10 cellular contexts compared by ENCODE assay signal in the genomic region with DNA sequence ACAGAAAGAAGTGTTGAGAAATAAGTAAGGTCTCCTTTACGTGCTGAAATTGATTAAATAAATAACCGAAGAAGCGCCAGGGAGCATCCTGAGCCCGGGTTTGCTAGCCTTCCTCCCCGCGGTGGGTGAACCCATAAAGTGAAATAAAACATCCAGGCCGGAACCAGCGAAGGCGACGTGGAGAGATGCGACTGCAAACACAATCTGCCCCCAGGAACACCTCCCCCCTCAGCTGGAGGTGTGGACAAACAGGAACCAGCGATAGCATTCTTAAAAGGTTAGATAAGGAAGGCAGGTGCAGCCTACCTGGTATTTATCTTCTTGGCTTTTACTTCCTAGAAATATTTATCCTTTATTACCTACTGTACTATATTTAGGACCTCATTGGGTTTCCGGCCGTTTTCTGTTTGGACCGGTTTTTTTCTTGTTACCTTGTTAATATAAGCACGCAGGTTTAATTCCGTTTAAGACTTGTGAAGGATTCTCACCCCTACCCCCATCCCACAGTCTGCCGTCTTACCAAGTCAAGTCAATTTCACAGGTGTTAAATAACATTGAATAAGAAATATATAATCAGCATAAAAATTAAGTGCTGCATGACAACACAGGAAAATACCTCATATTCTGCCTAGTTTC.
DNase-seq lines count a peak whose midpoint lies in the region; ATAC-seq and TF ChIP-seq lines count a peak whose summit lies in the region.
"Had no signal": no experiment of that assay in that cellular context is flagged by ENCODE, and none has a peak within 500 bp of the region (broad histone marks: within the 10 kb centered on the region; RNA-seq: fewer than 3 reads in every experiment).

No MANE protein-coding gene starts in this region.

- intact Hi-C loops in transverse colon (cut with DNase I; ENCODE audit: low total_unique reads) (no loop called here), PC-9 (cut with micrococcal nuclease; ENCODE audit: unreplicated experiment) (no loop called here)

- H3K36me3 ChIP-seq in Peyer's patch = no peaks in the 10 kb centered on the region
- H3K36me3 ChIP-seq in iPS-20b (ENCODE audit: insufficient read depth, low read depth, low read length) = no peaks in the 10 kb centered on the region
- no peaks in the 10 kb centered on the region for H3K36me3 ChIP-seq in transverse colon
- H3K36me3 ChIP-seq in PC-9 (ENCODE audit: low read depth) = no peaks in the 10 kb centered on the region

- CTCF ChIA-PET in PC-9 (lab: Charles Lee) = no interaction called here

- no peak overlapping the region for H2AFZ ChIP-seq in PC-9

- H3K27me3 ChIP-seq in Peyer's patch = no peaks in the 10 kb centered on the region
- H3K27me3 ChIP-seq in iPS-20b (ENCODE audit: insufficient read depth, low read length) = peaks cover 8% of the 10 kb centered on the region
- peaks cover 12% of the 10 kb centered on the region for H3K27me3 ChIP-seq in transverse colon
- peaks cover 98% of the 10 kb centered on the region for H3K27me3 ChIP-seq in PC-9 (ENCODE audit: insufficient read depth, low read depth)

- POLR2A ChIA-PET in PC-9 (lab: Charles Lee; ENCODE audit: unreplicated experiment) = no interaction called here

- in situ Hi-C loops in transverse colon (cut with MboI; ENCODE audit: low pct_ligation_motif_present in 1 of 4, low pct_unique_long_range_greater_than_20kb in 1 of 4, low sequenced_read_pairs in 3 of 4) = no loop called here

- no peaks in the 10 kb centered on the region for H3K9me3 ChIP-seq in Peyer's patch
- H3K9me3 ChIP-seq in iPS-20b (ENCODE audit: insufficient read depth, low read depth, low read length) = no peaks in the 10 kb centered on the region
- no peaks in the 10 kb centered on the region for H3K9me3 ChIP-seq in transverse colon
- no peaks in the 10 kb centered on the region for H3K9me3 ChIP-seq in PC-9 (ENCODE audit: insufficient read depth, low read depth)

- no peak for TF ChIP-seq POLR2A in Peyer's patch (IDR thresholded peaks at IDR 0.05)
- no peak for TF ChIP-seq POLR2A in transverse colon (IDR thresholded peaks at IDR 0.05)

- H3K27ac ChIP-seq in Peyer's patch (peak overlapping the region; percentile 52 to 80 (median 67)), iPS-20b (ENCODE audit: low read length) (no peak overlapping the region), transverse colon (peak overlapping the region; percentile 40 to 74 (median 67)), PC-9 (no peak overlapping the region)

- no peak overlapping the region for H3K4me2 ChIP-seq in PC-9

- no peak for TF ChIP-seq CTCF in Peyer's patch (IDR thresholded peaks at IDR 0.05)
- no peak for TF ChIP-seq CTCF in transverse colon (IDR thresholded peaks at IDR 0.05)
- no peak for TF ChIP-seq CTCF in PC-9 (conservative IDR thresholded peaks at IDR 0.05)

- ATAC-seq in HG02610 (IDR thresholded peaks at IDR 0.05; ENCODE audit: unreplicated experiment) = no peak

- no peak overlapping the region for H3K9ac ChIP-seq in iPS-20b (ENCODE audit: low read depth, low read length)

- 34 to 44% methylated on average over 17 to 18 of the region's 18 CpGs for WGBS in transverse colon (ENCODE audit: low coverage in 1 of 2), 2 donors

- H3K79me2 ChIP-seq in PC-9 (ENCODE audit: low read depth) = no peaks in the 10 kb centered on the region

- H3K4me3 ChIP-seq in Peyer's patch = peak overlapping the region in 2 of 4 donors; percentile 51 to 55
- H3K4me3 ChIP-seq in iPS-20b (ENCODE audit: low read length) = peak overlapping the region; percentile 49; the same call in 1 of the 2 replicates
- H3K4me3 ChIP-seq in transverse colon = peak overlapping the region in 3 of 4 donors; percentile 17 to 42 (median 19)
- no peak overlapping the region for H3K4me3 ChIP-seq in PC-9

- BruUV-seq in PC-9 (replicated peaks; lab: Mats Ljungman, UMichigan) = no TSS peak

- H3F3A ChIP-seq in PC-9 (ENCODE audit: insufficient read depth, low read depth) = no peaks in the 10 kb centered on the region

- DNase-seq in activated gamma-delta T cell treated with Interleukin-2 at 50 U/mL for 16 hours = peak; percentile 33
- DNase-seq in activated gamma-delta T cell (lab: John Stamatoyannopoulos, UW) = no peak
- DNase-seq in Peyer's patch = peak in 2 of 3 donors; percentile 65 to 74
- peak; percentile 71 for DNase-seq in transverse colon
- no peak for DNase-seq in PC-9
- no peak for DNase-seq in stimulated activated CD4-positive, alpha-beta T cell treated with anti-CD3 and anti-CD28 coated beads, Interleukin-4, amount 100 ng/mL, for 4 hours
- DNase-seq: AML-193, aorta had no signal

- H3K4me1 ChIP-seq in Peyer's patch (peaks cover 0 to 16% (median 7%) of the 10 kb centered on the region in 4 donors), iPS-20b (ENCODE audit: insufficient read depth, low read length) (no peaks in the 10 kb centered on the region; the same call in 1 of the 2 replicates), transverse colon (peaks cover 0 to 20% (median 13%) of the 10 kb centered on the region in 4 donors), PC-9 (replicated peaks; ENCODE audit: insufficient read depth) (no peaks in the 10 kb centered on the region)

- TF ChIP-seq EP300 in transverse colon (IDR thresholded peaks at IDR 0.05; ENCODE audit: low read depth) = peak; percentile 30

- H3K9me2 ChIP-seq in PC-9 (ENCODE audit: insufficient read depth) = no peaks in the 10 kb centered on the region

- H4K20me1 ChIP-seq in PC-9 (ENCODE audit: insufficient read depth) = no peaks in the 10 kb centered on the region

Comparison
In these comparisons a context has a peak if more than half of its experiments do, and no peak if none do; other contexts are left out.
1. DNase-seq: peak in activated gamma-delta T cell treated with Interleukin-2 at 50 U/mL for 16 hours (single experiment), Peyer's patch (2 of 3) and transverse colon (single experiment); none in activated gamma-delta T cell (single experiment), PC-9 (0 of 2) and stimulated activated CD4-positive, alpha-beta T cell treated with anti-CD3 and anti-CD28 coated beads, Interleukin-4, amount 100 ng/mL, for 4 hours (0 of 2).
2. H3K27ac ChIP-seq: peak in Peyer's patch (4 of 4) and transverse colon (4 of 4); none in iPS-20b (single experiment) and PC-9 (single experiment).